18 cellular contexts compared by ENCODE assay signal in genomic region chr1:4268262-4268889, GRCh38.
"Had no signal": no experiment of that assay in that cellular context is flagged by ENCODE, and none has a peak within 500 bp of the region (broad histone marks: within the 10 kb centered on the region; RNA-seq: fewer than 3 reads in every experiment).

No MANE protein-coding gene starts in this region.

- H3K9me3 Mint-ChIP-seq: immature natural killer cell; memory B cell; mesothelial cell of epicardium; natural killer cell treated with Interleukin-12 subunit alpha and Interleukin-12 subunit beta and Interleukin-15 and Interleukin-18, amount 100 ng/mL, for 72 hours had no signal

- H3K4me3 Mint-ChIP-seq: immature natural killer cell, memory B cell, mesothelial cell of epicardium had no signal

- H3K4me1 Mint-ChIP-seq: memory B cell, mesothelial cell of epicardium had no signal

- H3K27ac ChIP-seq: dorsolateral prefrontal cortex, heart left ventricle, left ventricle myocardium inferior, lower lobe of right lung, sigmoid colon, skin epidermis had no signal

- FAIRE-seq: frontal cortex, kidney had no signal

- ATAC-seq: heart left ventricle, left cardiac atrium, lower lobe of right lung had no signal

- H3K4me3 ChIP-seq: dorsolateral prefrontal cortex, heart left ventricle, left ventricle myocardium inferior, lower lobe of right lung, sigmoid colon, skin epidermis had no signal

- H3K4me1 ChIP-seq: heart left ventricle, left ventricle myocardium inferior, lower lobe of right lung, sigmoid colon had no signal

- H3K36me3 ChIP-seq: heart left ventricle, left ventricle myocardium inferior, lower lobe of right lung, sigmoid colon had no signal

- H3K36me3 Mint-ChIP-seq: immature natural killer cell; memory B cell; mesothelial cell of epicardium; natural killer cell treated with Interleukin-12 subunit alpha and Interleukin-12 subunit beta and Interleukin-15 and Interleukin-18, amount 100 ng/mL, for 72 hours had no signal

- DNase-seq: cortex of kidney; dorsolateral prefrontal cortex; effector CD8-positive, alpha-beta T cell; heart left ventricle; immature natural killer cell; kidney; left cardiac atrium; left ventricle myocardium inferior; lower lobe of right lung; sigmoid colon; stimulated activated CD4-positive, alpha-beta T cell treated with anti-CD3 and anti-CD28 coated beads, Interleukin-2, amount 100 ng/mL, for 24 hours; stimulated activated naive CD4-positive, alpha-beta T cell treated with Interleukin-2 at 50 U/mL for 16 hours; trophoblast cell had no signal

- H3K9me3 ChIP-seq: heart left ventricle, left ventricle myocardium inferior, lower lobe of right lung, sigmoid colon had no signal

- H3K27me3 ChIP-seq: dorsolateral prefrontal cortex had no signal

- H3K27ac Mint-ChIP-seq: immature natural killer cell; memory B cell; mesothelial cell of epicardium; natural killer cell treated with Interleukin-12 subunit alpha and Interleukin-12 subunit beta and Interleukin-15 and Interleukin-18, amount 100 ng/mL, for 72 hours had no signal
